ENCODE assay signal across 8 cellular contexts in genomic region chrX:53223955-53224859, GRCh38. TPM values are rescaled to one million over a fixed set of nuclear protein-coding genes. Genes with fewer than 3 reads are reported as not detected.
A peak's percentile ranks its signal among the peaks of the same experiment; 100 is the strongest.
DNase-seq lines count a peak whose midpoint lies in the region; ATAC-seq and TF ChIP-seq lines count a peak whose summit lies in the region.

No MANE protein-coding gene starts in this region.

- H3K4me1 ChIP-seq in CD8-positive, alpha-beta memory T cell (ENCODE audit: insufficient read depth, low read length): peaks cover 32% of the 10 kb centered on the region
- peaks cover 10% of the 10 kb centered on the region for H3K4me1 ChIP-seq in mesodermal cell (ENCODE audit: control insufficient read depth, insufficient read depth, low read length, poor library complexity, severe bottlenecking)

- peaks cover 0 to 11% of the 10 kb centered on the region in 2 donors for H3K27me3 Mint-ChIP-seq in CD8-positive, alpha-beta memory T cell
- H3K27me3 Mint-ChIP-seq in HFFc6 (ENCODE audit: insufficient read depth) (no peaks in the 10 kb centered on the region; the same call in 1 of the 2 replicates), type B pancreatic cell (no peaks in the 10 kb centered on the region)

- H3K9me3 ChIP-seq in CD8-positive, alpha-beta memory T cell (ENCODE audit: low read length): no peaks in the 10 kb centered on the region
- no peaks in the 10 kb centered on the region for H3K9me3 ChIP-seq in mesodermal cell (ENCODE audit: control insufficient read depth, low read length)

- CTCF ChIA-PET in CD8-positive, alpha-beta memory T cell (lab: Charles Lee): no interaction called here

- H3K4me1 Mint-ChIP-seq in CD8-positive, alpha-beta memory T cell: peaks cover 50 to 59% (median 52%) of the 10 kb centered on the region in 3 donors
- H3K4me1 Mint-ChIP-seq in HFFc6 (ENCODE audit: low read depth) (peaks cover 35% of the 10 kb centered on the region), type B pancreatic cell (ENCODE audit: unreplicated experiment) (peaks cover 11% of the 10 kb centered on the region)

- no peaks in the 10 kb centered on the region for H3K27me3 ChIP-seq in CD8-positive, alpha-beta memory T cell (ENCODE audit: insufficient read depth, low read length, poor library complexity, severe bottlenecking)

- peaks cover 16% of the 10 kb centered on the region for H3K36me3 ChIP-seq in CD8-positive, alpha-beta memory T cell (ENCODE audit: insufficient read depth, low read length)
- peaks cover 29% of the 10 kb centered on the region for H3K36me3 ChIP-seq in mesodermal cell (ENCODE audit: control insufficient read depth, insufficient read depth, low read length)

- WGBS in mesodermal cell (ENCODE audit: insufficient coverage in 2 of 2), 2 experiments: 3 to 6% methylated on average over 19 to 30 of the region's 40 CpGs

- POLR2A ChIA-PET in CD8-positive, alpha-beta memory T cell (lab: Charles Lee): interaction anchor here (1.4 to 1.7 kb wide), 2 partner anchors 142 to 198 kb away, joined by 6 to 9 read pairs; partner anchors contain the start of genes RIBC1, SMC1A and TSPYL2

- peaks cover 0 to 5% (median 0%) of the 10 kb centered on the region in 5 donors for H3K9me3 Mint-ChIP-seq in CD8-positive, alpha-beta memory T cell
- H3K9me3 Mint-ChIP-seq in HFFc6 (no peaks in the 10 kb centered on the region), type B pancreatic cell (no peaks in the 10 kb centered on the region)

- peak overlapping the region; percentile 97 to 100 (median 99) for H3K27ac Mint-ChIP-seq in CD8-positive, alpha-beta memory T cell
- H3K27ac Mint-ChIP-seq in HFFc6: peak overlapping the region; percentile 99
- H3K27ac Mint-ChIP-seq in type B pancreatic cell: peak overlapping the region; percentile 98

- peak overlapping the region; percentile 95 to 100 (median 98) for H3K4me3 Mint-ChIP-seq in CD8-positive, alpha-beta memory T cell
- peak overlapping the region; percentile 94 for H3K4me3 Mint-ChIP-seq in HFFc6
- H3K4me3 Mint-ChIP-seq in type B pancreatic cell: peak overlapping the region; percentile 97

- H3K4me3 ChIP-seq in CD8-positive, alpha-beta memory T cell (ENCODE audit: low read length): peak overlapping the region; percentile 93
- H3K4me3 ChIP-seq in mesodermal cell (ENCODE audit: extremely low read depth, insufficient read depth, low read length, poor library complexity, severe bottlenecking): peak overlapping the region; percentile 65

- no peak for ATAC-seq in HG03280 (IDR thresholded peaks at IDR 0.05; ENCODE audit: unreplicated experiment)

- peak overlapping the region; percentile 85 for H3K27ac ChIP-seq in CD8-positive, alpha-beta memory T cell (ENCODE audit: low read depth, low read length)
- H3K27ac ChIP-seq in mesodermal cell (ENCODE audit: low read depth, low read length, severe bottlenecking): peak overlapping the region; percentile 98

- DNase-seq in CD8-positive, alpha-beta memory T cell: peak in 3 of 5 donors; percentile 5 to 43 (median 31)
- DNase-seq in HFFc6 (peak; percentile 63), T-helper 9 cell (peak; percentile 10), ecto neural progenitor cell (ENCODE audit: low spot score) (peak; percentile 62), type B pancreatic cell (ENCODE audit: extremely low spot score, unreplicated experiment) (no peak), Kasumi-1 (lab: John Stamatoyannopoulos, UW) (no peak)

- peaks cover 0 to 42% (median 0%) of the 10 kb centered on the region in 3 donors for H3K36me3 Mint-ChIP-seq in CD8-positive, alpha-beta memory T cell
- H3K36me3 Mint-ChIP-seq in HFFc6 (ENCODE audit: low read depth) (peaks cover 4% of the 10 kb centered on the region), type B pancreatic cell (peaks cover 5% of the 10 kb centered on the region)

- TF ChIP-seq CTCF in HFFc6 (IDR thresholded peaks at IDR 0.05) (no peak), type B pancreatic cell (conservative IDR thresholded peaks at IDR 0.05) (no peak)

RNA-seq across cellular contexts. Expression of gene KDM5C, which starts 0.8 kb away (rescaled TPM):
- 10 to 100 TPM; 85.3 to 86.4 TPM for total RNA-seq in CD8-positive, alpha-beta memory T cell
- polyA plus RNA-seq in CD8-positive, alpha-beta memory T cell: 39.1 TPM
- total RNA-seq in HFFc6 (2021; fragmentation: NEBNext Ultra II Directional; extraction: Animal tissue kit (Norgen Biotek cat#: 25700)): 10 to 100 TPM; 57.9 to 65.9 (median 61.4) TPM
- polyA plus RNA-seq in mesodermal cell (2013, experiment 1 of 2): 61.3 TPM
- polyA plus RNA-seq in mesodermal cell (2013, experiment 2 of 2): 51.8 TPM
- 92.4 and 99.8 TPM in 2 replicates for total RNA-seq in type B pancreatic cell (ENCODE audit: low replicate concordance)

RNA-seq across cellular contexts. Expression of gene IQSEC2, which starts 57.2 kb away (rescaled TPM):
- total RNA-seq in CD8-positive, alpha-beta memory T cell: under 1 TPM; 0.29 to 0.96 TPM
- 0.35 TPM for polyA plus RNA-seq in CD8-positive, alpha-beta memory T cell
- total RNA-seq in HFFc6 (2021; fragmentation: NEBNext Ultra II Directional; extraction: Animal tissue kit (Norgen Biotek cat#: 25700)): 10 to 100 TPM; 16.4 to 22.8 (median 20.0) TPM
- polyA plus RNA-seq in mesodermal cell (2013, experiment 1 of 2): 10.9 TPM
- 6.7 TPM for polyA plus RNA-seq in mesodermal cell (2013, experiment 2 of 2)
- total RNA-seq in type B pancreatic cell (ENCODE audit: low replicate concordance): 8.2 and 10.9 TPM in 2 replicates

Comparison
In these comparisons a context has a peak if more than half of its experiments do, and no peak if none do; other contexts are left out.
1. DNase-seq: peak in CD8-positive, alpha-beta memory T cell (3 of 5), HFFc6 (single experiment), T-helper 9 cell (single experiment) and ecto neural progenitor cell (single experiment); none in type B pancreatic cell (single experiment) and Kasumi-1 (0 of 2).
2. Peak in every context shown above with its lines, with median percentiles within 50 percentile points of each other: H3K27ac Mint-ChIP-seq and H3K4me3 Mint-ChIP-seq.